31 cellular contexts compared by ENCODE assay signal in genomic region chr3:62532796-62533195, GRCh38.
"Had no signal": no experiment of that assay in that cellular context is flagged by ENCODE, and none has a peak within 500 bp of the region (broad histone marks: within the 10 kb centered on the region; RNA-seq: fewer than 3 reads in every experiment).

No MANE protein-coding gene starts in this region.

- DNase-seq: activated effector memory CD4-positive, alpha-beta T cell treated with anti-CD3 and anti-CD28 coated beads, Interleukin-2, amount 50 U/mL, for 16 hours; activated effector memory CD4-positive, alpha-beta T cell treated with Interleukin-2 at 50 U/mL for 16 hours; activated gamma-delta T cell; activated gamma-delta T cell treated with Interleukin-2 at 50 U/mL for 16 hours; activated naive CD4-positive, alpha-beta T cell; activated naive CD4-positive, alpha-beta T cell treated with anti-CD3 and anti-CD28 coated beads for 36 hours; activated naive CD4-positive, alpha-beta T cell treated with anti-CD3 and anti-CD28 coated beads, Interleukin-2, amount 10 ng/mL, durations not matched to agents 7 days and 5 days; activated naive CD4-positive, alpha-beta T cell treated with anti-CD3 and anti-CD28 coated beads, Interleukin-2, amount 50 U/mL, for 16 hours; activated naive CD4-positive, alpha-beta T cell treated with Interleukin-2 at 50 U/mL for 16 hours; activated naive CD8-positive, alpha-beta T cell treated with anti-CD3 and anti-CD28 coated beads for 36 hours; activated naive CD8-positive, alpha-beta T cell treated with anti-CD3 and anti-CD28 coated beads, Interleukin-2, amount 10 ng/mL, durations not matched to agents 7 days and 5 days; activated naive CD8-positive, alpha-beta T cell treated with anti-CD3 and anti-CD28 coated beads, Interleukin-2, amount 50 U/mL, for 24 hours; activated T-cell treated with anti-CD3 and anti-CD28 coated beads, Interleukin-2, amount 50 U/mL, for 1 hour; activated T-cell treated with anti-CD3 and anti-CD28 coated beads, Interleukin-2, amount 50 U/mL, for 24 hours; activated T-cell treated with anti-CD3 and anti-CD28 coated beads, Interleukin-2, amount 50 U/mL, for 4 hours; activated T-cell treated with anti-CD3 and anti-CD28 coated beads, Interleukin-2, amount 50 U/mL, for 48 hours; activated T-cell treated with anti-CD3 and anti-CD28 coated beads, Interleukin-2, amount 50 U/mL, for 72 hours; adrenal gland; amniotic stem cell; amygdala; aorta; body of pancreas; brain microvascular endothelial cell; caudate nucleus; central memory CD4-positive, alpha-beta T cell; cerebellar nuclear complex had no signal

- H3K4me1 ChIP-seq: adrenal gland, ascending aorta, body of pancreas, breast epithelium had no signal

- FAIRE-seq: astrocyte, bronchial epithelial cell had no signal

- H3K4me3 ChIP-seq: adrenal gland, ascending aorta, body of pancreas, breast epithelium, cardiac muscle cell had no signal

- H3K27ac ChIP-seq: adrenal gland, ascending aorta, body of pancreas, brain microvascular endothelial cell, breast epithelium, cardiac muscle cell had no signal

- H3K36me3 ChIP-seq: adrenal gland, ascending aorta, brain microvascular endothelial cell, breast epithelium, cardiac muscle cell had no signal

- H3K9me3 ChIP-seq: adrenal gland, ascending aorta, body of pancreas, breast epithelium had no signal

- H3K27me3 ChIP-seq: adrenal gland, ascending aorta, body of pancreas, brain microvascular endothelial cell, breast epithelium, cardiac muscle cell had no signal
